Comparison of ENCODE assay signal across 8 cellular contexts in genomic region chr19:15555759-15556633, GRCh38. TPM values are rescaled to one million over a fixed set of nuclear protein-coding genes. Genes with fewer than 3 reads are reported as not detected.
A peak's percentile ranks its signal among the peaks of the same experiment; 100 is the strongest.
DNase-seq lines count a peak whose midpoint lies in the region; ATAC-seq and TF ChIP-seq lines count a peak whose summit lies in the region.

No MANE protein-coding gene starts in this region.

- H3K4me3 ChIP-seq in coronary artery, result peak overlapping the region; percentile 61

- H3K27ac ChIP-seq in coronary artery, result peak overlapping the region in 1 of 2 donors; percentile 35

- TF ChIP-seq CTCF in coronary artery (IDR thresholded peaks at IDR 0.05), result peak; percentile 69

- peak; percentile 91 for DNase-seq in AG08395 (ENCODE audit: low spot score)
- peak; percentile 87 for DNase-seq in NCI-H69 (lab: John Stamatoyannopoulos, UW)
- DNase-seq in activated CD4-positive, alpha-beta T cell treated with anti-CD3 and anti-CD28 coated beads for 48 hours, result peak; percentile 99
- DNase-seq in coronary artery (ENCODE audit: low spot score), result peak; percentile 92
- peak; percentile 94 for DNase-seq in left lobe of liver (ENCODE audit: low spot score)
- peak; percentile 99 for DNase-seq in stimulated activated CD4-positive, alpha-beta T cell treated with anti-CD3 and anti-CD28 coated beads, Interleukin-2, amount 100 ng/mL, for 24 hours

- peak; percentile 66 for ATAC-seq in GM18909 (IDR thresholded peaks at IDR 0.05; ENCODE audit: poor library complexity, unreplicated experiment)
- peak; percentile 48 for ATAC-seq in HG03457 (IDR thresholded peaks at IDR 0.05; ENCODE audit: unreplicated experiment)
- peak; percentile 96 for ATAC-seq in left lobe of liver

RNA-seq across cellular contexts. Expression of gene CYP4F22, which starts 47.7 kb away (rescaled TPM):
- total RNA-seq in left lobe of liver, result 1.5 TPM

RNA-seq across cellular contexts. Expression of gene CYP4F8, which starts 59.0 kb away (rescaled TPM):
- total RNA-seq in left lobe of liver, result not detected
